Comparison of ENCODE assay signal across 13 cellular contexts in the genomic region with DNA sequence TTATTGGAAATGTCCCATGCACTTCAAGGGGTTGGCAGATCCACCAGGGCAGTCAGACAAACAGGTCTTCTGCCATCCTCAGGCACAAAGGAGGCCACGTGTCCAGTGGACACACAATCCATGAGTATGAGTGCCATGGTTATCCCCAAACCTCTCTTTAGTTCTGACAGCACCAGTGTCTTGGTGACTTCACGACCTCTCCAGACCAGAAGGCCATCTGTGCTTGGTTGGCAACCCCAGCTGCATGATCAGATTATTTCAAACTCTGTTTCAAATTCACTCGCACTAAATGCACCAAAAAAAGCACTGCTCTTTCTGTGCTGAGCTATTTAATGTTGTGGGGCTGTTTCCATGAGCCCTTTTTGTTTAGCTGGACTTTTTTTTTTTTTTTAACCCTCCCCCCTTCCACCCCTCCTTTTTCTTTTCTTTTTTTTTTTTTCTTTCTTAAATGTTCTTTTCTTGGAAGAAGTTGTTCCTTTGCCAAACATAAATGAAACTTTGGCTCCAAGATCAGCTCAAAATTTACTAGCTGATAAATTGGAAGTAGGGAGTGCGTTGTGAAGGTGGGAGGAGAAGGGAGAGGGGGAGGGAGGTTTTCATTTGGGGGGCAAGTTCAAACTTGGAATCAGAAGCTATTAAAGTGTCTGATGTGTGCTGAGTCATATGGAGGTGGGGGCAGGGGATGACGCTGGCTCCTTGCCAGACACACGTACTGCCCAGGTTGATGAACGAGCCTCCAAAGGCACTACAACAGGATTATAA.
DNase-seq lines count a peak whose midpoint lies in the region; ATAC-seq and TF ChIP-seq lines count a peak whose summit lies in the region.
"Had no signal": no experiment of that assay in that cellular context is flagged by ENCODE, and none has a peak within 500 bp of the region (broad histone marks: within the 10 kb centered on the region; RNA-seq: fewer than 3 reads in every experiment).

No MANE protein-coding gene starts in this region.

- peaks cover 0 to 28% (median 14%) of the 10 kb centered on the region in 12 donors for H3K4me1 ChIP-seq in heart left ventricle
- H3K4me1 ChIP-seq in vagina: peaks cover 22% of the 10 kb centered on the region
- H3K4me1 ChIP-seq: SJCRH30 had no signal

- DNase-seq in Right ventricle myocardium superior (peak; percentile 52), heart left ventricle (no peak), astrocyte of the spinal cord (ENCODE audit: low read depth, low spot score) (peak; percentile 22), lung microvascular endothelial cell (ENCODE audit: low read depth in 2 of 2) (peak; percentile 2 to 44), vagina (ENCODE audit: extremely low spot score in 2 of 2) (no peak), activated T-cell treated with anti-CD3 and anti-CD28 coated beads for 4 hours (no peak)
- DNase-seq: activated CD4-positive, alpha-beta memory T cell treated with anti-CD3 and anti-CD28 coated beads for 36 hours; naive thymus-derived CD4-positive, alpha-beta T cell; NCI-H1092 treated with DMSO at 0.1 percent for 48 hours had no signal

- ATAC-seq in Right ventricle myocardium superior (ENCODE audit: poor library complexity): peak; percentile 36
- no peak for ATAC-seq in heart left ventricle
- no peak for ATAC-seq in HG03280 (IDR thresholded peaks at IDR 0.05; ENCODE audit: unreplicated experiment)
- no peak for ATAC-seq in GM21390 (IDR thresholded peaks at IDR 0.05; ENCODE audit: unreplicated experiment)
- ATAC-seq: naive thymus-derived CD4-positive, alpha-beta T cell had no signal

- no peaks in the 10 kb centered on the region for H3K27me3 ChIP-seq in heart left ventricle
- H3K27me3 ChIP-seq in vagina: no peaks in the 10 kb centered on the region
- H3K27me3 ChIP-seq: cardiac muscle cell, SJCRH30 had no signal

- 39 to 48% (median 43%) methylated on average over 7 of the region's 7 CpGs for WGBS in heart left ventricle, 4 donors

- H3K9me3 ChIP-seq in heart left ventricle: no peaks in the 10 kb centered on the region
- H3K9me3 ChIP-seq in vagina: no peaks in the 10 kb centered on the region
- H3K9me3 ChIP-seq: SJCRH30 had no signal

- TF ChIP-seq CTCF in heart left ventricle (IDR thresholded peaks at IDR 0.05): no peak
- no peak for TF ChIP-seq CTCF in astrocyte of the spinal cord (IDR thresholded peaks at IDR 0.05; ENCODE audit: low read depth, low read length)
- TF ChIP-seq CTCF in vagina (IDR thresholded peaks at IDR 0.05): no peak

- H3K4me3 ChIP-seq in heart left ventricle: no peak overlapping the region
- H3K4me3 ChIP-seq in astrocyte of the spinal cord (ENCODE audit: low read depth, low read length): no peak overlapping the region
- H3K4me3 ChIP-seq in vagina: no peak overlapping the region
- H3K4me3 ChIP-seq: cardiac muscle cell, SJCRH30 had no signal

- TF ChIP-seq POLR2A in heart left ventricle (IDR thresholded peaks at IDR 0.05) (no peak), vagina (IDR thresholded peaks at IDR 0.05) (no peak)

- H3K27ac ChIP-seq in heart left ventricle: peak overlapping the region in 3 of 12 donors; percentile 10 to 80 (median 30)
- H3K27ac ChIP-seq in vagina: peak overlapping the region; percentile 68
- H3K27ac ChIP-seq: cardiac muscle cell, SJCRH30 had no signal

- H3K36me3 ChIP-seq in heart left ventricle: no peaks in the 10 kb centered on the region
- no peaks in the 10 kb centered on the region for H3K36me3 ChIP-seq in vagina
- H3K36me3 ChIP-seq: cardiac muscle cell, SJCRH30 had no signal

- intact Hi-C loops in Right ventricle myocardium superior (cut with DNase I): no loop called here
- intact Hi-C loops in heart left ventricle (cut with DNase I): no loop called here
- intact Hi-C loops in vagina (cut with DNase I): no loop called here

- in situ Hi-C loops in astrocyte of the spinal cord (cut with HindIII; ENCODE audit: low sequenced_read_pairs): no loop called here

Comparison
In these comparisons a context has a peak if more than half of its experiments do, and no peak if none do; other contexts are left out.
1. DNase-seq: peak in Right ventricle myocardium superior (single experiment), astrocyte of the spinal cord (single experiment) and lung microvascular endothelial cell (2 of 2); none in heart left ventricle (0 of 5), vagina (0 of 2) and activated T-cell treated with anti-CD3 and anti-CD28 coated beads for 4 hours (single experiment).